Comparison of ENCODE assay signal across 13 cellular contexts in genomic region chr16:84613408-84614071, GRCh38. TPM values are rescaled to one million over a fixed set of nuclear protein-coding genes. Genes with fewer than 3 reads are reported as not detected.
DNase-seq lines count a peak whose midpoint lies in the region; ATAC-seq lines count a peak whose summit lies in the region.
"Had no signal": no experiment of that assay in that cellular context is flagged by ENCODE, and none has a peak within 500 bp of the region (broad histone marks: within the 10 kb centered on the region; RNA-seq: fewer than 3 reads in every experiment).

No MANE protein-coding gene starts in this region.

- H3K27ac ChIP-seq in iPS-20b (ENCODE audit: low read length) = no peak overlapping the region
- H3K27ac ChIP-seq: WERI-Rb-1 had no signal

- no peak for DNase-seq in activated T-cell treated with anti-CD3 and anti-CD28 coated beads, Interleukin-2, amount 50 U/mL, for 4 hours
- DNase-seq in activated T-cell treated with anti-CD3 and anti-CD28 coated beads, Interleukin-2, amount 50 U/mL, for 1 hour = no peak
- DNase-seq in activated CD4-positive, alpha-beta memory T cell treated with anti-CD3 and anti-CD28 coated beads for 36 hours = peak; percentile 55
- no peak for DNase-seq in stimulated activated naive B cell treated with anti-CD40 and anti-IgM and Interleukin-4, amounts not matched to agents 10 μg/mL and 1 μg/mL and 100 μg/mL, for 72 hours
- DNase-seq in UCSD-AML1 (lab: John Stamatoyannopoulos, UW; ENCODE audit: unreplicated experiment) (no peak), MV-4-11 (lab: John Stamatoyannopoulos, UW) (no peak), HUDEP-2 (lab: John Stamatoyannopoulos, UW; ENCODE audit: unreplicated experiment in 76 of 76) (no peak)
- DNase-seq: cortex of kidney, immature natural killer cell, SHP77 treated with DMSO at 0.1 percent for 48 hours, small intestine, WERI-Rb-1 had no signal

- intact Hi-C loops in activated CD4-positive, alpha-beta memory T cell treated with anti-CD3 and anti-CD28 coated beads for 36 hours (cut with micrococcal nuclease) = loop anchor here (1.0 kb wide), 1 partner anchor 59 kb away; no protein-coding TSS in a partner anchor

- peaks cover 19% of the 10 kb centered on the region for H3K4me1 ChIP-seq in iPS-20b (ENCODE audit: insufficient read depth, low read length)

- peaks cover 11% of the 10 kb centered on the region for H3K27me3 ChIP-seq in iPS-20b (ENCODE audit: insufficient read depth, low read length)

- H3K36me3 Mint-ChIP-seq in activated T-cell treated with anti-CD3 and anti-CD28 coated beads, Interleukin-2, amount 50 U/mL, for 4 hours (ENCODE audit: insufficient read depth) = peaks cover 32% of the 10 kb centered on the region
- H3K36me3 Mint-ChIP-seq in activated CD4-positive, alpha-beta memory T cell treated with anti-CD3 and anti-CD28 coated beads for 36 hours = peaks cover 64% of the 10 kb centered on the region
- H3K36me3 Mint-ChIP-seq in stimulated activated naive B cell treated with anti-CD40 and anti-IgM and Interleukin-4, amounts not matched to agents 10 μg/mL and 1 μg/mL and 100 μg/mL, for 72 hours = peaks cover 69 to 78% of the 10 kb centered on the region in 2 donors

- no peaks in the 10 kb centered on the region for H3K9me3 ChIP-seq in iPS-20b (ENCODE audit: insufficient read depth, low read depth, low read length)

- no peaks in the 10 kb centered on the region for H3K9me3 Mint-ChIP-seq in activated T-cell treated with anti-CD3 and anti-CD28 coated beads, Interleukin-2, amount 50 U/mL, for 4 hours
- H3K9me3 Mint-ChIP-seq in activated CD4-positive, alpha-beta memory T cell treated with anti-CD3 and anti-CD28 coated beads for 36 hours = peaks cover 7% of the 10 kb centered on the region
- peaks cover 6 to 17% of the 10 kb centered on the region in 2 donors for H3K9me3 Mint-ChIP-seq in stimulated activated naive B cell treated with anti-CD40 and anti-IgM and Interleukin-4, amounts not matched to agents 10 μg/mL and 1 μg/mL and 100 μg/mL, for 72 hours
- H3K9me3 Mint-ChIP-seq: immature natural killer cell had no signal

- H3K4me1 Mint-ChIP-seq in activated T-cell treated with anti-CD3 and anti-CD28 coated beads, Interleukin-2, amount 50 U/mL, for 4 hours (ENCODE audit: low read depth) = peaks cover 80% of the 10 kb centered on the region
- H3K4me1 Mint-ChIP-seq in activated CD4-positive, alpha-beta memory T cell treated with anti-CD3 and anti-CD28 coated beads for 36 hours (ENCODE audit: low read depth) = peaks cover 72% of the 10 kb centered on the region
- peaks cover 59 to 89% of the 10 kb centered on the region in 2 donors for H3K4me1 Mint-ChIP-seq in stimulated activated naive B cell treated with anti-CD40 and anti-IgM and Interleukin-4, amounts not matched to agents 10 μg/mL and 1 μg/mL and 100 μg/mL, for 72 hours

- H3K27ac Mint-ChIP-seq in activated CD4-positive, alpha-beta memory T cell treated with anti-CD3 and anti-CD28 coated beads for 36 hours = peak overlapping the region; percentile 70
- peak overlapping the region; percentile 60 for H3K27ac Mint-ChIP-seq in stimulated activated naive B cell treated with anti-CD40 and anti-IgM and Interleukin-4, amounts not matched to agents 10 μg/mL and 1 μg/mL and 100 μg/mL, for 72 hours
- H3K27ac Mint-ChIP-seq: immature natural killer cell had no signal

- no peaks in the 10 kb centered on the region for H3K27me3 Mint-ChIP-seq in activated T-cell treated with anti-CD3 and anti-CD28 coated beads, Interleukin-2, amount 50 U/mL, for 4 hours (ENCODE audit: low read depth)
- H3K27me3 Mint-ChIP-seq in activated CD4-positive, alpha-beta memory T cell treated with anti-CD3 and anti-CD28 coated beads for 36 hours = no peaks in the 10 kb centered on the region
- H3K27me3 Mint-ChIP-seq in stimulated activated naive B cell treated with anti-CD40 and anti-IgM and Interleukin-4, amounts not matched to agents 10 μg/mL and 1 μg/mL and 100 μg/mL, for 72 hours = no peaks in the 10 kb centered on the region

- no peak overlapping the region for H3K4me3 ChIP-seq in iPS-20b (ENCODE audit: low read length)

- CTCF ChIA-PET in activated CD4-positive, alpha-beta memory T cell treated with anti-CD3 and anti-CD28 coated beads for 36 hours (lab: Charles Lee) = interaction anchor here (1.4 to 2.6 kb wide), 3 partner anchors 10 to 125 kb away, joined by 3 to 7 read pairs (median 6); no protein-coding TSS in a partner anchor

- no peak for ATAC-seq in activated T-cell treated with anti-CD3 and anti-CD28 coated beads, Interleukin-2, amount 50 U/mL, for 4 hours
- no peak for ATAC-seq in stimulated activated naive B cell treated with anti-CD40 and anti-IgM and Interleukin-4, amounts not matched to agents 10 μg/mL and 1 μg/mL and 100 μg/mL, for 72 hours (replicated peaks)

- POLR2A ChIA-PET in activated CD4-positive, alpha-beta memory T cell treated with anti-CD3 and anti-CD28 coated beads for 36 hours (lab: Charles Lee) = interaction anchor here (1.0 to 7.0 kb wide), 4 partner anchors 12 to 100 kb away, joined by 4 to 54 read pairs (median 4); no protein-coding TSS in a partner anchor

- peaks cover 26% of the 10 kb centered on the region for H3K36me3 ChIP-seq in iPS-20b (ENCODE audit: insufficient read depth, low read depth, low read length)

- H3K9ac ChIP-seq in iPS-20b (ENCODE audit: low read depth, low read length) = 0 out of 2 replicates have a peak overlapping the region, but pooled peaks have one; percentile 13

- peak overlapping the region; percentile 67 for H3K4me3 Mint-ChIP-seq in activated T-cell treated with anti-CD3 and anti-CD28 coated beads, Interleukin-2, amount 50 U/mL, for 4 hours
- H3K4me3 Mint-ChIP-seq in activated CD4-positive, alpha-beta memory T cell treated with anti-CD3 and anti-CD28 coated beads for 36 hours = peak overlapping the region; percentile 63
- peak overlapping the region; percentile 67 to 70 for H3K4me3 Mint-ChIP-seq in stimulated activated naive B cell treated with anti-CD40 and anti-IgM and Interleukin-4, amounts not matched to agents 10 μg/mL and 1 μg/mL and 100 μg/mL, for 72 hours

RNA-seq across cellular contexts. Expression of gene COTL1, which starts 4.3 kb away (rescaled TPM):
- 100 to 1,000 TPM; 209 to 331 (median 274) TPM for total RNA-seq in activated T-cell treated with anti-CD3 and anti-CD28 coated beads, Interleukin-2, amount 50 U/mL, for 4 hours
- 100 to 1,000 TPM; 358 to 364 TPM for total RNA-seq in activated CD4-positive, alpha-beta memory T cell treated with anti-CD3 and anti-CD28 coated beads for 36 hours

RNA-seq across cellular contexts. Expression of gene KLHL36, which starts 34.8 kb away (rescaled TPM):
- total RNA-seq in activated T-cell treated with anti-CD3 and anti-CD28 coated beads, Interleukin-2, amount 50 U/mL, for 4 hours = 10 to 100 TPM; 28.9 to 32.1 (median 31.0) TPM
- 10 to 100 TPM; 56.1 to 56.8 TPM for total RNA-seq in activated CD4-positive, alpha-beta memory T cell treated with anti-CD3 and anti-CD28 coated beads for 36 hours
